ENCODE assay signal across 7 cellular contexts in the genomic region with DNA sequence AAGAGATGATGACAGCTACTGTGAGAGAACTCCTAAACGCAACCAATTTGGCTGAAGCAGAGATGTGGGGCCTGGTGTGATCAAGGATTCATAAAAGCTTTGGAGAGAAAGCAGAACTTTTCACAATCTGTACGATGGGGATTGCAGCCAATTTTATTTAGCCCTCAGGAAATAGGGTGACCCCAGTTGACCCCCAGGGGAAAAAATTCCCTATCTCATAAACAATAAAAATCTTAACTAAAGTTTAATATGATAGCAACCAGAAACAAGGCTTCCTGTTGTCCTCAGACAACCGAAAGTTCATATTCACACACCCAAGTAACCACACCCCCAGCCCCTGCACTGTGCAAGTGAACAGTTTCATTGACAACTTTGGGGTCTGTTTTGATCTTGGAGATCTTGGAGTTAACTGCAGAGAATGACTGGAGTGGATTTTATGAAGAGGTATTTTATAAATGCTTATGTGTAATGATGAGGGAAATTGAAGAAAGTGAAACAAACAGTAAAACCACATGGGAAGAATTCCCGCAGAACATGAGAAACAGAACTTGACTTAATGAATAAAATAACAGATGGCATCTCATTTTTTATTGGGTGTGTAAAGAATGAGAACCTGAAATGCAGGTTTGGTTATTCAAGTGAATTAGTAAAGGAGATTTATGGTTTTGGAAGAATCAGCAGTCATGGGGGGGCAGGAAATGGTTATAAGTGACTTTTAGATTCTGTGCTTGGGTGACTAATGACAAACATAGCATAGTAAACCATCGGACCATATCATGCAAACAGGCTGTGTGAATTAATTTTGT.
DNase-seq lines count a peak whose midpoint lies in the region; ATAC-seq lines count a peak whose summit lies in the region.

No MANE protein-coding gene starts in this region.

- ATAC-seq in GM18508 (IDR thresholded peaks at IDR 0.05; ENCODE audit: insufficient read depth, unreplicated experiment): peak; percentile 58
- peak; percentile 75 for ATAC-seq in GM21825 (IDR thresholded peaks at IDR 0.05; ENCODE audit: unreplicated experiment)
- peak; percentile 83 to 87 for ATAC-seq in stimulated activated naive B cell treated with anti-CD40 and anti-IgM and Interleukin-4, amounts not matched to agents 10 μg/mL and 1 μg/mL and 100 μg/mL, for 72 hours (replicated peaks)

- WGBS in esophagus, 2 donors: 16 to 25% methylated on average over 5 of the region's 5 CpGs

- DNase-seq in NCI-H1694 treated with DMSO at 0.1 percent for 48 hours (lab: John Stamatoyannopoulos, UW) (peak; percentile 43), ecto neural progenitor cell (ENCODE audit: low spot score) (no peak)
- DNase-seq in stimulated activated naive B cell treated with anti-CD40 and anti-IgM and Interleukin-4, amounts not matched to agents 10 μg/mL and 1 μg/mL and 100 μg/mL, for 72 hours: no peak
- DNase-seq in stimulated activated CD4-positive, alpha-beta T cell treated with anti-CD3 and anti-CD28 coated beads, Interleukin-4, amount 100 ng/mL, for 24 hours: no peak

- no peak overlapping the region for H3K4me3 Mint-ChIP-seq in stimulated activated naive B cell treated with anti-CD40 and anti-IgM and Interleukin-4, amounts not matched to agents 10 μg/mL and 1 μg/mL and 100 μg/mL, for 72 hours

- H3K36me3 ChIP-seq in esophagus (ENCODE audit: control insufficient read depth in 2 of 2, insufficient read depth in 2 of 2, low read length in 1 of 2): no peaks in the 10 kb centered on the region

- H3K36me3 Mint-ChIP-seq in stimulated activated naive B cell treated with anti-CD40 and anti-IgM and Interleukin-4, amounts not matched to agents 10 μg/mL and 1 μg/mL and 100 μg/mL, for 72 hours: no peaks in the 10 kb centered on the region

- no peaks in the 10 kb centered on the region for H3K9me3 Mint-ChIP-seq in stimulated activated naive B cell treated with anti-CD40 and anti-IgM and Interleukin-4, amounts not matched to agents 10 μg/mL and 1 μg/mL and 100 μg/mL, for 72 hours

- no peaks in the 10 kb centered on the region for H3K27me3 Mint-ChIP-seq in stimulated activated naive B cell treated with anti-CD40 and anti-IgM and Interleukin-4, amounts not matched to agents 10 μg/mL and 1 μg/mL and 100 μg/mL, for 72 hours

- H3K4me1 Mint-ChIP-seq in stimulated activated naive B cell treated with anti-CD40 and anti-IgM and Interleukin-4, amounts not matched to agents 10 μg/mL and 1 μg/mL and 100 μg/mL, for 72 hours: peaks cover 10 to 19% of the 10 kb centered on the region in 2 donors

- H3K4me1 ChIP-seq in esophagus (ENCODE audit: control insufficient read depth in 2 of 2, insufficient read depth in 2 of 2, low read length in 1 of 2): no peaks in the 10 kb centered on the region

- H3K27me3 ChIP-seq in esophagus (ENCODE audit: control insufficient read depth in 1 of 2, insufficient read depth in 2 of 2, low read length in 2 of 2): no peaks in the 10 kb centered on the region

- no peak overlapping the region for H3K27ac Mint-ChIP-seq in stimulated activated naive B cell treated with anti-CD40 and anti-IgM and Interleukin-4, amounts not matched to agents 10 μg/mL and 1 μg/mL and 100 μg/mL, for 72 hours

- H3K27ac ChIP-seq in esophagus (ENCODE audit: low read depth in 2 of 2, low read length in 1 of 2): peak overlapping the region; percentile 69 to 85

- H3K9me3 ChIP-seq in esophagus (ENCODE audit: control insufficient read depth in 2 of 2, insufficient read depth in 1 of 2, low read depth in 1 of 2, low read length in 1 of 2): no peaks in the 10 kb centered on the region

- H3K4me3 ChIP-seq in esophagus (ENCODE audit: low read depth in 1 of 2, low read length in 2 of 2): peak overlapping the region in 1 of 2 donors; percentile 33
